ENCODE assay signal across 10 cellular contexts in genomic region chr3:37245003-37245402, GRCh38. TPM values are rescaled to one million over a fixed set of nuclear protein-coding genes. Genes with fewer than 3 reads are reported as not detected.
DNase-seq lines count a peak whose midpoint lies in the region; ATAC-seq and TF ChIP-seq lines count a peak whose summit lies in the region.
"Had no signal": no experiment of that assay in that cellular context is flagged by ENCODE, and none has a peak within 500 bp of the region (broad histone marks: within the 10 kb centered on the region; RNA-seq: fewer than 3 reads in every experiment).

No MANE protein-coding gene starts in this region.

- H3K27ac ChIP-seq in heart right ventricle = peak overlapping the region in 7 of 10 donors; percentile 37 to 98 (median 97)
- H3K27ac ChIP-seq in liver (ENCODE audit: low read depth in 1 of 2, low read length in 2 of 2) = no peak overlapping the region
- H3K27ac ChIP-seq in vagina = no peak overlapping the region

- H3K4me3 Mint-ChIP-seq in activated naive CD8-positive, alpha-beta T cell treated with anti-CD3 and anti-CD28 coated beads for 36 hours = peak overlapping the region; percentile 96

- DNase-seq in heart right ventricle (no peak), left cardiac atrium (no peak), vagina (ENCODE audit: extremely low spot score in 2 of 2) (no peak), DMS79 (lab: John Stamatoyannopoulos, UW) (no peak), GOT3 (lab: John Stamatoyannopoulos, UW) (no peak)
- DNase-seq in activated naive CD8-positive, alpha-beta T cell treated with anti-CD3 and anti-CD28 coated beads for 36 hours = no peak
- DNase-seq: NCI-H510A had no signal

- ATAC-seq in heart right ventricle (no peak), left cardiac atrium (no peak), HG03571 (IDR thresholded peaks at IDR 0.05; ENCODE audit: unreplicated experiment) (no peak)
- ATAC-seq: esophagus mucosa had no signal

- TF ChIP-seq POLR2A in vagina (IDR thresholded peaks at IDR 0.05) = no peak

- H3K9ac ChIP-seq in liver (ENCODE audit: low read depth in 1 of 2, low read length in 2 of 2) = peak overlapping the region; percentile 89 to 96

- peaks cover 54% of the 10 kb centered on the region for H3K4me1 Mint-ChIP-seq in activated naive CD8-positive, alpha-beta T cell treated with anti-CD3 and anti-CD28 coated beads for 36 hours

- H3K9me3 ChIP-seq in heart right ventricle (no peaks in the 10 kb centered on the region), liver (ENCODE audit: control insufficient read depth in 4 of 4, low read length in 3 of 4) (no peaks in the 10 kb centered on the region), vagina (no peaks in the 10 kb centered on the region)

- H3K27me3 ChIP-seq in heart right ventricle = no peaks in the 10 kb centered on the region
- H3K27me3 ChIP-seq in liver (ENCODE audit: control insufficient read depth in 4 of 4, insufficient read depth in 4 of 4, low read length in 3 of 4) = no peaks in the 10 kb centered on the region
- H3K27me3 ChIP-seq in vagina = no peaks in the 10 kb centered on the region

- H3K36me3 Mint-ChIP-seq in activated naive CD8-positive, alpha-beta T cell treated with anti-CD3 and anti-CD28 coated beads for 36 hours = peaks cover 10% of the 10 kb centered on the region

- WGBS in heart right ventricle, 2 donors = 50 to 68% methylated on average over 3 of the region's 3 CpGs
- 67% methylated on average over 3 of the region's 3 CpGs for WGBS in liver

- H3K9me3 Mint-ChIP-seq in activated naive CD8-positive, alpha-beta T cell treated with anti-CD3 and anti-CD28 coated beads for 36 hours = no peaks in the 10 kb centered on the region

- H3K27ac Mint-ChIP-seq in activated naive CD8-positive, alpha-beta T cell treated with anti-CD3 and anti-CD28 coated beads for 36 hours = no peak overlapping the region

- TF ChIP-seq CTCF in heart right ventricle (IDR thresholded peaks at IDR 0.05) (no peak), liver (IDR thresholded peaks at IDR 0.05; ENCODE audit: low read depth, low read length, missing input control) (no peak), vagina (IDR thresholded peaks at IDR 0.05) (no peak)

- no peak for TF ChIP-seq RAD21 in liver (IDR thresholded peaks at IDR 0.05)

- peaks cover 8 to 77% (median 61%) of the 10 kb centered on the region in 9 donors for H3K4me1 ChIP-seq in heart right ventricle
- peaks cover 10 to 57% (median 53%) of the 10 kb centered on the region in 4 donors for H3K4me1 ChIP-seq in liver (ENCODE audit: control insufficient read depth in 4 of 4, insufficient read depth in 4 of 4, low read length in 3 of 4)
- peaks cover 48% of the 10 kb centered on the region for H3K4me1 ChIP-seq in vagina

- H3K27me3 Mint-ChIP-seq in activated naive CD8-positive, alpha-beta T cell treated with anti-CD3 and anti-CD28 coated beads for 36 hours = no peaks in the 10 kb centered on the region

- intact Hi-C loops in heart right ventricle (cut with DNase I) = no loop called here
- intact Hi-C loops in left cardiac atrium (cut with DNase I) = no loop called here
- intact Hi-C loops in vagina (cut with DNase I) = no loop called here

- peaks cover 0 to 7% (median 0%) of the 10 kb centered on the region in 9 donors for H3K36me3 ChIP-seq in heart right ventricle
- H3K36me3 ChIP-seq in liver (ENCODE audit: control insufficient read depth in 4 of 4, insufficient read depth in 3 of 4, low read depth in 1 of 4, low read length in 3 of 4) = no peaks in the 10 kb centered on the region
- H3K36me3 ChIP-seq in vagina = no peaks in the 10 kb centered on the region

- peak overlapping the region in 9 of 10 donors; percentile 82 to 98 (median 93) for H3K4me3 ChIP-seq in heart right ventricle
- H3K4me3 ChIP-seq in liver (ENCODE audit: low read depth in 1 of 3, low read length in 3 of 3) = peak overlapping the region in 2 of 3 donors; percentile 63 to 68
- peak overlapping the region; percentile 58 to 99 for H3K4me3 ChIP-seq in vagina

TF ChIP-seq in liver, 16 proteins besides CTCF, POLR2A, EP300 and RAD21:
- no peak for TF ChIP-seq SP1 (IDR thresholded peaks at IDR 0.05)
- no peak for TF ChIP-seq GABPA (IDR thresholded peaks at IDR 0.05 in 1 of 2, conservative IDR thresholded peaks at IDR 0.05 in 1 of 2)
- TF ChIP-seq RXRA (IDR thresholded peaks at IDR 0.05) = no peak
- TF ChIP-seq EGR1 (IDR thresholded peaks at IDR 0.05; ENCODE audit: low read depth in 2 of 2) = no peak
- TF ChIP-seq FOXA1 (IDR thresholded peaks at IDR 0.05) = no peak
- TF ChIP-seq HNF4A (conservative IDR thresholded peaks at IDR 0.05) = no peak
- no peak for TF ChIP-seq YY1 (IDR thresholded peaks at IDR 0.05)
- no peak for TF ChIP-seq HNF4G (IDR thresholded peaks at IDR 0.05)
- no peak for TF ChIP-seq JUND (IDR thresholded peaks at IDR 0.05)

RNA-seq across cellular contexts. Expression of gene GOLGA4, which starts 1.9 kb away (rescaled TPM):
- total RNA-seq in heart right ventricle (100 to 1,000 TPM; 132 to 214 (median 187) TPM), left cardiac atrium (100 to 1,000 TPM; 146 to 170 TPM), liver (100 to 1,000 TPM in 1 of 2 donors, 10 to 100 TPM in 1; 35.7 to 100 TPM), vagina (69.0 TPM)
- polyA plus RNA-seq in heart right ventricle (10 to 100 TPM; 36.7 to 74.0 TPM), liver (10 to 100 TPM; 21.3 to 71.1 TPM)
- total RNA-seq in activated naive CD8-positive, alpha-beta T cell treated with anti-CD3 and anti-CD28 coated beads for 36 hours = 10 to 100 TPM; 26.1 to 26.7 TPM

Comparison
In these comparisons a context has a peak if more than half of its experiments do, and no peak if none do; other contexts are left out.
1. H3K27ac ChIP-seq: peak in heart right ventricle (7 of 10); none in liver (0 of 2) and vagina (single experiment).
2. Peak in every context shown above with its lines, with median percentiles within 50 percentile points of each other: H3K4me3 ChIP-seq.